In the genomic region with DNA sequence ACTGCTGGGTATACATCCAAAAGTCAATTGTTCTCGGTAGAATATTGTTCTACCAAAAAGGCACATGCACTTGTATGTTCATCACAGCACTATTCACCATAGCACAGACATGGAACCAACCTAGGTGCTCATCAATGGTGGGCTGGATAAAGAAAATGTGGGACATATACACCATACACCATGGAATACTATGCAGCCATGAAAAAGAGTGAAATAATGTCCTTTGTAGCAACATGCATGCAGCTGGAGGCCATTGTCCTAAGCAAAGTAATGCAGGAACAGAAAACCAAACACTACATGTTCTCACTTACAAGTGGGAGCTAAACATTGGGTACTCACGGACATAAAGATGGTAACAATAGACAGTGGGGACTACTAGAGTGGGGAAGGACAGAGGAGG, we compare ENCODE assay signal across 9 cellular contexts.
"Had no signal": no experiment of that assay in that cellular context is flagged by ENCODE, and none has a peak within 500 bp of the region (broad histone marks: within the 10 kb centered on the region; RNA-seq: fewer than 3 reads in every experiment).

No MANE protein-coding gene starts in this region.

- H2AFZ ChIP-seq: GM23248 had no signal

- H3K27ac ChIP-seq: GM23248, HL-60, KMS-11 had no signal

- H3K9ac ChIP-seq: GM23248, KMS-11 had no signal

- DNase-seq: GM23248, GOT3, H9, HCEC 1CT, HFFc6, IMR-90, KBM-7 had no signal

- H3K4me3 ChIP-seq: GM23248 had no signal

- H3K4me2 ChIP-seq: KMS-11 had no signal
